In genomic region chr6:5761370-5761769, GRCh38 we compare ENCODE assay signal across 19 cellular contexts.
DNase-seq lines count a peak whose midpoint lies in the region; ATAC-seq, FAIRE-seq and TF ChIP-seq lines count a peak whose summit lies in the region.
"Had no signal": no experiment of that assay in that cellular context is flagged by ENCODE, and none has a peak within 500 bp of the region (broad histone marks: within the 10 kb centered on the region; RNA-seq: fewer than 3 reads in every experiment).

No MANE protein-coding gene starts in this region.

- no peak for ATAC-seq in HepG2
- no peak for ATAC-seq in GM19467 (IDR thresholded peaks at IDR 0.05; ENCODE audit: unreplicated experiment)
- ATAC-seq: A549, GM12878 had no signal

- H3K27ac ChIP-seq in ascending aorta, result peak overlapping the region; percentile 5 to 81
- H3K27ac ChIP-seq in endodermal cell (ENCODE audit: low read depth, low read length), result no peak overlapping the region
- no peak overlapping the region for H3K27ac ChIP-seq in HepG2 (ENCODE audit: extremely low read length, insufficient read depth, low read length)
- H3K27ac ChIP-seq: A549 had no signal

- WGBS in endodermal cell (ENCODE audit: insufficient coverage in 1 of 2, insufficient read length in 1 of 2), 2 experiments, result 90 to 96% methylated on average over 2 to 5 of the region's 5 CpGs
- whole genome bisulfite sequencing in HepG2 (ENCODE audit: low lambda C conversion rate), result 78% methylated on average over 5 of the region's 5 CpGs

- H3K27me3 ChIP-seq in ascending aorta (no peaks in the 10 kb centered on the region), endodermal cell (ENCODE audit: control insufficient read depth, insufficient read depth, low read length, poor library complexity, severe bottlenecking) (no peaks in the 10 kb centered on the region), HepG2 (ENCODE audit: control insufficient read depth in 1 of 2, insufficient read depth in 2 of 2, low read length in 2 of 2) (no peaks in the 10 kb centered on the region)

- no TSS peak for BruUV-seq in HepG2 (replicated peaks; lab: Mats Ljungman, UMichigan)

- no peaks in the 10 kb centered on the region for H3K36me3 ChIP-seq in ascending aorta
- H3K36me3 ChIP-seq in endodermal cell (ENCODE audit: control insufficient read depth, insufficient read depth, low read length), result no peaks in the 10 kb centered on the region
- no peaks in the 10 kb centered on the region for H3K36me3 ChIP-seq in HepG2 (replicated peaks in 1 of 2; ENCODE audit: control insufficient read depth in 1 of 2, insufficient read depth in 2 of 2, low read length in 2 of 2)

- no peak for TF ChIP-seq CTCF in ascending aorta (IDR thresholded peaks at IDR 0.05)
- no peak for TF ChIP-seq CTCF in endodermal cell (conservative IDR thresholded peaks at IDR 0.05)
- no peak for TF ChIP-seq CTCF in HepG2 (CRISPR knock-in tag; IDR thresholded peaks at IDR 0.05)
- TF ChIP-seq CTCF in CD14-positive monocyte (IDR thresholded peaks at IDR 0.05), result no peak

- no peaks in the 10 kb centered on the region for H3K27me3 Mint-ChIP-seq in endodermal cell (ENCODE audit: insufficient read depth)
- H3K27me3 Mint-ChIP-seq in CD14-positive monocyte (ENCODE audit: low read depth in 3 of 3), result peaks cover 0 to 2% (median 1%) of the 10 kb centered on the region in 3 donors
- H3K27me3 Mint-ChIP-seq: CD4-positive, CD25-positive, alpha-beta regulatory T cell had no signal

- CTCF ChIA-PET in HepG2 (lab: Yijun Ruan, JAX; ENCODE audit: low intra/inter-chr PET ratio, low total read pairs), result no interaction called here

- peaks cover 9% of the 10 kb centered on the region for H3K9me3 Mint-ChIP-seq in endodermal cell
- peaks cover 4 to 13% (median 5%) of the 10 kb centered on the region in 7 donors for H3K9me3 Mint-ChIP-seq in CD14-positive monocyte

- H3K79me2 ChIP-seq in HepG2 (ENCODE audit: insufficient read depth, low read length), result no peaks in the 10 kb centered on the region

- H3K4me2 ChIP-seq in HepG2 (ENCODE audit: low read depth, low read length), result no peak overlapping the region
- H3K4me2 ChIP-seq: A549 had no signal

- TF ChIP-seq EP300 in HepG2 (IDR thresholded peaks at IDR 0.05; ENCODE audit: low read depth in 2 of 2, low read length in 2 of 2) (no peak), HepG2 (CRISPR knock-in tag; IDR thresholded peaks at IDR 0.05; ENCODE audit: borderline replicate concordance) (no peak)

- TF ChIP-seq RAD21 in HepG2 (CRISPR knock-in tag; IDR thresholded peaks at IDR 0.05), result no peak

- DNase-seq in ascending aorta (ENCODE audit: low spot score in 2 of 2) (peak in 1 of 2 donors; percentile 81), endodermal cell (peak; percentile 28), HepG2 (ENCODE audit: low spot score) (no peak), superior temporal gyrus (ENCODE audit: extremely low spot score) (peak; percentile 53), CD14-positive monocyte (ENCODE audit: low spot score) (no peak), NCI-H748 treated with DMSO at 0.1 percent for 48 hours (lab: John Stamatoyannopoulos, UW) (no peak)
- DNase-seq: Calu3; CD4-positive, CD25-positive, alpha-beta regulatory T cell; HCEC 1CT; NCI-H1436 treated with DMSO at 0.1 percent for 48 hours; NCI-H2081 treated with DMSO at 0.1 percent for 48 hours; NCI-H526; NK-92 treated with Interleukin-12 subunit alpha and Interleukin-12 subunit beta, amount 100 ng/mL, for 24 hours; OCI-M1; RPMI8226 had no signal

- H3K9ac ChIP-seq in endodermal cell (ENCODE audit: extremely low read depth, low read length, poor library complexity, severe bottlenecking) (no peak overlapping the region), HepG2 (ENCODE audit: insufficient read depth, low read depth, low read length) (no peak overlapping the region)

- no peak overlapping the region for H2AFZ ChIP-seq in HepG2 (ENCODE audit: low read length)

- H3K4me3 Mint-ChIP-seq in endodermal cell, result no peak overlapping the region
- no peak overlapping the region for H3K4me3 Mint-ChIP-seq in CD14-positive monocyte
- H3K4me3 Mint-ChIP-seq: IgD-negative memory B cell had no signal

- H3K4me1 ChIP-seq in ascending aorta, result peaks cover 8 to 40% of the 10 kb centered on the region in 2 donors
- H3K4me1 ChIP-seq in endodermal cell (ENCODE audit: control insufficient read depth, insufficient read depth, low read length), result no peaks in the 10 kb centered on the region
- H3K4me1 ChIP-seq in HepG2 (ENCODE audit: insufficient read depth, low read length), result no peaks in the 10 kb centered on the region
- H3K4me1 ChIP-seq: A549 had no signal

- no peaks in the 10 kb centered on the region for H4K20me1 ChIP-seq in HepG2 (ENCODE audit: insufficient read depth, low read length)

- FAIRE-seq in HepG2 (lab: Jason Lieb, UNC), result peak; percentile 44
- FAIRE-seq: A549, GM12878 had no signal

- intact Hi-C loops in ascending aorta (cut with DNase I), result loop anchor here (5.0 kb wide), 3 partner anchors 246 to 1624 kb away; partner anchors contain the start of genes ECI2, FARS2, LYRM4 and NRN1
- intact Hi-C loops in HepG2 (cut with micrococcal nuclease; ENCODE audit: unreplicated experiment), result no loop called here
- intact Hi-C loops in CD14-positive monocyte (cut with micrococcal nuclease), result no loop called here

- POLR2A ChIA-PET in HepG2 (lab: Yijun Ruan, JAX), result no interaction called here

- H3K27ac Mint-ChIP-seq in endodermal cell, result no peak overlapping the region
- no peak overlapping the region for H3K27ac Mint-ChIP-seq in CD14-positive monocyte
- H3K27ac Mint-ChIP-seq: IgD-negative memory B cell had no signal

- no peaks in the 10 kb centered on the region for H3K9me3 ChIP-seq in ascending aorta
- H3K9me3 ChIP-seq in endodermal cell (ENCODE audit: control insufficient read depth, low read length), result no peaks in the 10 kb centered on the region
- H3K9me3 ChIP-seq in HepG2 (ENCODE audit: low read length), result no peaks in the 10 kb centered on the region
- H3K9me3 ChIP-seq: A549 had no signal

- H3K36me3 Mint-ChIP-seq in endodermal cell (ENCODE audit: low read depth) (peaks cover 2% of the 10 kb centered on the region), CD14-positive monocyte (peaks cover under 1 to 6% of the 10 kb centered on the region in 2 donors)

- in situ Hi-C loops in HepG2 (cut with HindIII; ENCODE audit: extremely low pct_ligation_motif_present, low pct_unique_long_range_greater_than_20kb), result no loop called here

- H3K4me1 Mint-ChIP-seq in endodermal cell, result no peaks in the 10 kb centered on the region
- H3K4me1 Mint-ChIP-seq in CD14-positive monocyte, result no peaks in the 10 kb centered on the region

- TF ChIP-seq POLR2A in HepG2 (IDR thresholded peaks at IDR 0.05; ENCODE audit: insufficient read depth in 1 of 2, low read depth in 2 of 2, low read length in 2 of 2), result no peak

- no peak overlapping the region for H3K4me3 ChIP-seq in ascending aorta
- no peak overlapping the region for H3K4me3 ChIP-seq in endodermal cell (ENCODE audit: low read length)
- H3K4me3 ChIP-seq in HepG2 (replicated peaks in 1 of 3; ENCODE audit: insufficient read depth in 1 of 3, low read depth in 2 of 3, low read length in 3 of 3), result no peak overlapping the region
- H3K4me3 ChIP-seq: A549, GM12878 had no signal

TF ChIP-seq in HepG2, 621 proteins besides CTCF, POLR2A, EP300 and RAD21 (continues in another document):
- no peak for TF ChIP-seq ZC3H13 (CRISPR knock-in tag; IDR thresholded peaks at IDR 0.05)
- no peak for TF ChIP-seq ZNF460 (CRISPR knock-in tag; IDR thresholded peaks at IDR 0.05; ENCODE audit: borderline replicate concordance)
- TF ChIP-seq HNF1B (CRISPR knock-in tag; IDR thresholded peaks at IDR 0.05), result no peak
- TF ChIP-seq SNAPC4 (CRISPR knock-in tag; IDR thresholded peaks at IDR 0.05), result no peak

Comparison
In these comparisons a context has a peak if more than half of its experiments do, and no peak if none do; other contexts are left out.
1. DNase-seq: peak in endodermal cell (single experiment) and superior temporal gyrus (single experiment); none in HepG2 (single experiment), CD14-positive monocyte (single experiment) and NCI-H748 treated with DMSO at 0.1 percent for 48 hours (single experiment).
2. H3K27ac ChIP-seq: peak in ascending aorta (2 of 2); none in endodermal cell (single experiment) and HepG2 (single experiment).